In the genomic region with DNA sequence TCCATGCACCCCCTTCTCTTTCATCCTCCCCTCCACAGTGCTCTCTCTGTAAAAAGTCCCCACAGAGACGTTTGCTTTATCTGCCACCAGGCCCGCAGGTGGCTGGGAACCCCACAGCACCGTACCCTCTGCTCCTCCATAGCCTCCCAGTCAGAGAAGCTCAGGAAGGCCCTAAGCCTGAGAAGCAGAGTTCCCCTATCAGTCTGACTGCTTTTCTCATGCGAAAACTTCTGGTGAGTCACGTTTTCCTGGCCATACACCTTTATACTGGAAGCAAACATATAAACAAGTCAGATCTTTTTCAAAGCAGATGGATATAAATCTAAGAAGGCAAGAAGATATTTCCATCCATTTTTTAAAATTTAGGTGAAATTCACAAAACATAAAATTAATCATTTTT, we compare ENCODE assay signal across 1 cellular context.
TF ChIP-seq lines count a peak whose summit lies in the region.

No MANE protein-coding gene starts in this region.

TF ChIP-seq in H1, 55 proteins besides CTCF, POLR2A, EP300 and RAD21:
- peak; percentile 86 for TF ChIP-seq JUND (IDR thresholded peaks at IDR 0.05; ENCODE audit: low read length)
- no peak for TF ChIP-seq RFX5 (IDR thresholded peaks at IDR 0.05; ENCODE audit: borderline replicate concordance, low read depth, low read length)
- TF ChIP-seq JUN (IDR thresholded peaks at IDR 0.05; ENCODE audit: low read depth, low read length) = 0 out of 2 replicates have a peak, but pooled peaks have one; percentile 21
- TF ChIP-seq YY1 (IDR thresholded peaks at IDR 0.05; ENCODE audit: low read depth, low read length) = no peak
